Comparison of ENCODE assay signal across 2 cellular contexts in genomic region chr15:55488952-55489600, GRCh38.
TF ChIP-seq lines count a peak whose summit lies in the region.

No MANE protein-coding gene starts in this region.

TF ChIP-seq in IMR-90, 13 proteins besides CTCF, POLR2A, EP300 and RAD21:
- peak; percentile 74 for TF ChIP-seq FOS (IDR thresholded peaks at IDR 0.05; ENCODE audit: low read depth, low read length)

TF ChIP-seq in endothelial cell of umbilical vein, 7 proteins besides CTCF, POLR2A, EP300 and RAD21:
- TF ChIP-seq JUN (IDR thresholded peaks at IDR 0.05; ENCODE audit: borderline replicate concordance, insufficient read depth, insufficient read length, low read depth) (peak; percentile 44), FOS (IDR thresholded peaks at IDR 0.05; ENCODE audit: borderline replicate concordance, insufficient read depth, low read length) (peak; percentile 59)
